ENCODE assay signal across 18 cellular contexts in genomic region chr7:153948055-153948454, GRCh38.
DNase-seq lines count a peak whose midpoint lies in the region; ATAC-seq, FAIRE-seq and TF ChIP-seq lines count a peak whose summit lies in the region.
"Had no signal": no experiment of that assay in that cellular context is flagged by ENCODE, and none has a peak within 500 bp of the region (broad histone marks: within the 10 kb centered on the region; RNA-seq: fewer than 3 reads in every experiment).

No MANE protein-coding gene starts in this region.

- no peaks in the 10 kb centered on the region for H3K9me2 ChIP-seq in PC-3 (replicated peaks; ENCODE audit: low read length)

- H3K9me3 ChIP-seq in PC-3 (ENCODE audit: low read length), result no peaks in the 10 kb centered on the region
- H3K9me3 ChIP-seq in psoas muscle, result no peaks in the 10 kb centered on the region
- H3K9me3 ChIP-seq: HAP-1, Peyer's patch had no signal

- 37 to 46% (median 44%) methylated on average over 2 of the region's 2 CpGs for WGBS in psoas muscle, 3 donors

- H3K4me1 ChIP-seq in PC-3 (ENCODE audit: insufficient read depth, low read length), result no peaks in the 10 kb centered on the region
- H3K4me1 ChIP-seq in psoas muscle, result no peaks in the 10 kb centered on the region
- H3K4me1 ChIP-seq: HAP-1, Peyer's patch had no signal

- no peak for FAIRE-seq in D721Med (lab: Jason Lieb, UNC)

- no peak for ATAC-seq in PC-3
- ATAC-seq in psoas muscle, result no peak
- no peak for ATAC-seq in GM18519 (IDR thresholded peaks at IDR 0.05; ENCODE audit: low FRiP score, unreplicated experiment)
- ATAC-seq: Right ventricle myocardium inferior had no signal

- TF ChIP-seq CTCF in D721Med (IDR thresholded peaks at IDR 0.05; ENCODE audit: insufficient read depth, missing control alignments), result peak; percentile 19
- TF ChIP-seq CTCF in PC-3 (conservative IDR thresholded peaks at IDR 0.05; ENCODE audit: low read depth, low read length), result 0 out of 2 replicates have a peak, but pooled peaks have one; percentile 26
- peak; percentile 9 for TF ChIP-seq CTCF in psoas muscle (IDR thresholded peaks at IDR 0.05)

- no peaks in the 10 kb centered on the region for H3K79me2 ChIP-seq in PC-3 (ENCODE audit: low read length)

- H3K27ac ChIP-seq in PC-3 (ENCODE audit: low read length) (no peak overlapping the region), psoas muscle (no peak overlapping the region)
- H3K27ac ChIP-seq: Peyer's patch had no signal

- no peaks in the 10 kb centered on the region for H3F3A ChIP-seq in PC-3 (ENCODE audit: low read length, unreplicated experiment)

- no peak overlapping the region for H3K4me2 ChIP-seq in PC-3 (ENCODE audit: low read length)

- no peak overlapping the region for H3K4me3 ChIP-seq in Jurkat, Clone E6-1 (ENCODE audit: low read length)
- H3K4me3 ChIP-seq in PC-3 (ENCODE audit: low read length) (no peak overlapping the region), psoas muscle (no peak overlapping the region)
- H3K4me3 ChIP-seq: HAP-1, Peyer's patch had no signal

- no peaks in the 10 kb centered on the region for H4K20me1 ChIP-seq in PC-3 (ENCODE audit: low read length)

- H3K27me3 ChIP-seq in PC-3 (ENCODE audit: low read length), result peaks cover 11% of the 10 kb centered on the region; the same call in 1 of the 2 replicates
- no peaks in the 10 kb centered on the region for H3K27me3 ChIP-seq in psoas muscle (ENCODE audit: insufficient read depth in 3 of 3, low read length in 2 of 3)
- H3K27me3 ChIP-seq: Peyer's patch had no signal

- no TSS peak for BruUV-seq in PC-3 (replicated peaks; lab: Mats Ljungman, UMichigan)

- H3K9ac ChIP-seq in PC-3 (ENCODE audit: low read length), result no peak overlapping the region

- DNase-seq in D721Med (ENCODE audit: insufficient read length, low spot score) (no peak), PC-3 (no peak), psoas muscle (no peak), superior temporal gyrus (ENCODE audit: extremely low spot score) (no peak)
- peak; percentile 2 for DNase-seq in Jurkat, Clone E6-1 (ENCODE audit: low read depth, low spot score)
- no peak for DNase-seq in stimulated activated CD4-positive, alpha-beta T cell treated with anti-CD3 and anti-CD28 coated beads, Interleukin-2, amount 100 ng/mL, for 24 hours
- DNase-seq: AML-193, DMS 273 treated with DMSO at 0.1 percent for 48 hours, GF-D8, KBM-7, NCI-H1436, NCI-H1930, NCI-H510A, NCI-H748 treated with DMSO at 0.1 percent for 48 hours, Peyer's patch had no signal

- intact Hi-C loops in PC-3 (cut with micrococcal nuclease) (no loop called here), psoas muscle (cut with DNase I) (no loop called here)

- no peak overlapping the region for H2AFZ ChIP-seq in PC-3 (ENCODE audit: low read length)

- H3K36me3 ChIP-seq in PC-3 (ENCODE audit: low read depth, low read length) (no peaks in the 10 kb centered on the region), psoas muscle (ENCODE audit: insufficient read depth in 1 of 2, low read depth in 1 of 2) (no peaks in the 10 kb centered on the region)
- H3K36me3 ChIP-seq: HAP-1, Peyer's patch had no signal

- POLR2A ChIA-PET in PC-3 (lab: Charles Lee; ENCODE audit: unreplicated experiment), result no interaction called here

- CTCF ChIA-PET in PC-3 (lab: Charles Lee), result no interaction called here
